In the genomic region with DNA sequence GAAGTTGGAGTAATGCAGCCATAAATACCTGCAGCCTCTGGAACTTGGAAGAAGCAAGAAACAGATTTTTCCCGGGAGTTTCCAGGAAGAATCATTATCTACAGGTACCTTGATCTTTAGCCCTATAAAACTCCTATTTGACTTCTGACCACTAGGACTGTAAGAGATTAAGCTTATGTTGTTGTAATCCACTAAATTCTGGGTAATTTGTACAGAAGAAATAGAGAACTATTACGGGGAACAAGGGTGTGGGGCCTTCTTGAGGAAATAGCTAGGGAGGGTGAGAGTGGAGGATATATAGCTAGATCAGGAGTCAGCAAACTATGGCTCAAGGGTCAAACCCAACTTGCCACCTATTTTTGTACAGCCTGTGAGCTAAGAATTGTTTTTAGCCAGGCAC, we compare ENCODE assay signal across 20 cellular contexts.
"Had no signal": no experiment of that assay in that cellular context is flagged by ENCODE, and none has a peak within 500 bp of the region (broad histone marks: within the 10 kb centered on the region; RNA-seq: fewer than 3 reads in every experiment).

No MANE protein-coding gene starts in this region.

- H3K4me3 ChIP-seq: PC-9, Peyer's patch, SJCRH30 had no signal

- H3K27me3 ChIP-seq: Peyer's patch, SJCRH30 had no signal

- H2AFZ ChIP-seq: PC-9 had no signal

- H3K36me3 ChIP-seq: Peyer's patch, SJCRH30 had no signal

- ATAC-seq: Right ventricle myocardium inferior, SK-N-SH treated with all-trans-retinoic acid at 6 μM for 48 hours had no signal

- H3K27ac ChIP-seq: PC-9, Peyer's patch, SJCRH30 had no signal

- H3K9me3 ChIP-seq: Peyer's patch, SJCRH30 had no signal

- H3K4me1 ChIP-seq: Peyer's patch, SJCRH30 had no signal

- DNase-seq: KBM-7, NCI-H1092, NCI-H1105 treated with DMSO at 0.1 percent for 48 hours, NCI-H1417 treated with DMSO at 0.1 percent for 48 hours, NCI-H146, NCI-H1694 treated with DMSO at 0.1 percent for 48 hours, NCI-H1930, NCI-H2081, NCI-H2107, NCI-H2227 treated with DMSO at 0.1 percent for 48 hours, NCI-H524, NCI-H526 treated with DMSO at 0.1 percent for 48 hours, NCI-H748 treated with DMSO at 0.1 percent for 48 hours, OCI-M1, PC-9, Peyer's patch, SHP77 treated with DMSO at 0.1 percent for 48 hours, SJCRH30 had no signal
